ENCODE assay signal across 8 cellular contexts in the genomic region with DNA sequence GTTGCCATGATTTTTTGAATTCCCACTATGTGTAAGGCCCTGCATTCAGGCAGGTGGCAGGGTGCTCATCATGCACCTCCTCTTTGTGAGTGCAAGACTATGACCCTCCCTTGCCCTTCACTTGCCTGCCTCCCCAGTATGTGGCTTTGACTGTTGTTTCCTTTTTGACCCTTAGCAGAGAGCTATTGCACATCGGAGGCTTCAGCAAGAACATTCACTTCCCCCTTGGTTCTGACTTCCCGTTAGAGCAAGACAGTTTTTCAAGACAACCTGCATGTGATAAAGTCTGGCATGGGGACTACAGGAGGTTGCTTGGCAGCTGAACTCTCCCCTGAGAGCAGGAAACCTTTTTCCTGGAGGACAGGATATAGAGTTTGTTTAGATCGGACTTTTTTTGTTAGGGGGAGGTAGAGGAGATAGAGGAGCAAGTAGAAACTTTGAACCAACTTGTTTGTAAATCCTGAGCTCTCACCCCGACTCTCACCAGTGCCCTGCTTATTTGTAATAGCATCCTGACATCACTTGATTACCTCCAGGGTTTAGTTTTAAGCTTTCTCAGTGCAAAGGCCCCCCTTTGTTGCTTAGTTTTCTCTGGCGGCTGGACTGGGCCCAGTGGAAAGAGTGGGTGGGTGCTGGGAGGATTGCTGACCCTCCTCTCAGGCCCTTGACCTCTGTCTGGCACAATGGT. TPM values are rescaled to one million over a fixed set of nuclear protein-coding genes. Genes with fewer than 3 reads are reported as not detected.
DNase-seq lines count a peak whose midpoint lies in the region; ATAC-seq, FAIRE-seq and TF ChIP-seq lines count a peak whose summit lies in the region.

No MANE protein-coding gene starts in this region.

- peak overlapping the region; percentile 17 for H3K27ac ChIP-seq in endothelial cell of umbilical vein (ENCODE audit: insufficient read depth, low read depth, low read length)
- H3K27ac ChIP-seq in prostate gland: no peak overlapping the region

- no peak overlapping the region for H3K9ac ChIP-seq in endothelial cell of umbilical vein (replicated peaks; ENCODE audit: extremely low read depth, insufficient read depth, low read length)

- peak overlapping the region; percentile 7 for H3K4me2 ChIP-seq in endothelial cell of umbilical vein (ENCODE audit: insufficient read depth, low read length)

- H3K27me3 ChIP-seq in endothelial cell of umbilical vein (ENCODE audit: control insufficient read depth in 2 of 2, insufficient read depth in 2 of 2, low read length in 2 of 2): no peaks in the 10 kb centered on the region
- H3K27me3 ChIP-seq in prostate gland (replicated peaks; ENCODE audit: insufficient read depth): no peaks in the 10 kb centered on the region

- TF ChIP-seq CTCF in endothelial cell of umbilical vein (IDR thresholded peaks at IDR 0.05; ENCODE audit: extremely low read depth in 1 of 2, insufficient read depth in 1 of 2, low read depth in 1 of 2, low read length in 2 of 2) (no peak), prostate gland (IDR thresholded peaks at IDR 0.05) (no peak)

- H3K4me1 ChIP-seq in endothelial cell of umbilical vein (ENCODE audit: control insufficient read depth, extremely low read depth, insufficient read depth, low read length) (peaks cover 20% of the 10 kb centered on the region), prostate gland (replicated peaks) (no peaks in the 10 kb centered on the region)

- BruUV-seq in endothelial cell of umbilical vein (replicated peaks; lab: Mats Ljungman, UMichigan): no TSS peak

- H3K4me3 ChIP-seq in endothelial cell of umbilical vein (replicated peaks in 1 of 3; ENCODE audit: insufficient read depth in 1 of 3, low read depth in 1 of 3, low read length in 3 of 3) (peak overlapping the region in 1 of 3 experiments; percentile 2), prostate gland (no peak overlapping the region)

- peak; percentile 84 for FAIRE-seq in endothelial cell of umbilical vein (lab: Jason Lieb, UNC)

- no peak overlapping the region for H2AFZ ChIP-seq in endothelial cell of umbilical vein (ENCODE audit: low read depth, low read length)

- DNase-seq in NOMO-1 (lab: John Stamatoyannopoulos, UW; ENCODE audit: unreplicated experiment in 2 of 2) (peak; percentile 87 to 97), endothelial cell of umbilical vein (ENCODE audit: low read depth, low spot score) (peak; percentile 80), pulmonary artery endothelial cell (ENCODE audit: low read depth, low spot score) (peak; percentile 57), islet precursor cell (no peak), prostate gland (ENCODE audit: low spot score) (no peak)

- intact Hi-C loops in endothelial cell of umbilical vein (cut with micrococcal nuclease) (no loop called here), prostate gland (cut with DNase I) (no loop called here)

- no peak for TF ChIP-seq POLR2A in endothelial cell of umbilical vein (IDR thresholded peaks at IDR 0.05; ENCODE audit: low read depth, low read length)
- TF ChIP-seq POLR2A in prostate gland (IDR thresholded peaks at IDR 0.05): no peak

- H3K9me3 ChIP-seq in endothelial cell of umbilical vein (replicated peaks; ENCODE audit: control insufficient read depth, insufficient read depth, low read length) (no peaks in the 10 kb centered on the region), prostate gland (no peaks in the 10 kb centered on the region)

- POLR2A ChIA-PET in endothelial cell of umbilical vein (lab: Charles Lee): interaction anchor here (1.2 to 1.7 kb wide), 2 partner anchors 10 to 11 kb away, joined by 4 to 6 read pairs; no protein-coding TSS in a partner anchor

- no peaks in the 10 kb centered on the region for H3K79me2 ChIP-seq in endothelial cell of umbilical vein (ENCODE audit: control insufficient read depth, insufficient read depth, low read length)

- peaks cover 6 to 22% of the 10 kb centered on the region in 2 experiments for H3K36me3 ChIP-seq in endothelial cell of umbilical vein (ENCODE audit: control insufficient read depth in 2 of 2, extremely low read depth in 1 of 2, insufficient read depth in 2 of 2, low read length in 2 of 2)
- H3K36me3 ChIP-seq in prostate gland: no peaks in the 10 kb centered on the region

- H3K9me1 ChIP-seq in endothelial cell of umbilical vein (replicated peaks; ENCODE audit: control insufficient read depth, extremely low read depth, insufficient read depth, low read length): no peaks in the 10 kb centered on the region

- H4K20me1 ChIP-seq in endothelial cell of umbilical vein (replicated peaks; ENCODE audit: control insufficient read depth, extremely low read depth, insufficient read depth, low read length): no peaks in the 10 kb centered on the region

- dilution Hi-C loops in endothelial cell of umbilical vein (cut with MboI; ENCODE audit: extremely low pct_ligation_motif_present, low sequenced_read_pairs): no loop called here

- 69% methylated on average over 5 of the region's 5 CpGs for WGBS in prostate gland

- ATAC-seq in GM21528 (IDR thresholded peaks at IDR 0.05; ENCODE audit: low FRiP score, unreplicated experiment): peak; percentile 57
- ATAC-seq in HG02610 (IDR thresholded peaks at IDR 0.05; ENCODE audit: unreplicated experiment): no peak
- ATAC-seq in GM19395 (IDR thresholded peaks at IDR 0.05; ENCODE audit: unreplicated experiment): no peak

- CTCF ChIA-PET in endothelial cell of umbilical vein (lab: Charles Lee): interaction anchor here (0.9 to 3.2 kb wide), 16 partner anchors 10 to 240 kb away, joined by 3 to 37 read pairs (median 5); a partner anchor contains a TSS

TF ChIP-seq in endothelial cell of umbilical vein, 7 proteins besides CTCF, POLR2A, EP300 and RAD21:
- TF ChIP-seq, protein P1, sequence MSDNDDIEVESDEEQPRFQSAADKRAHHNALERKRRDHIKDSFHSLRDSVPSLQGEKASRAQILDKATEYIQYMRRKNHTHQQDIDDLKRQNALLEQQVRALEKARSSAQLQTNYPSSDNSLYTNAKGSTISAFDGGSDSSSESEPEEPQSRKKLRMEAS (IDR thresholded peaks at IDR 0.05; ENCODE audit: insufficient read depth, insufficient read length): no peak
- TF ChIP-seq EZH2 (IDR thresholded peaks at IDR 0.05; ENCODE audit: borderline replicate concordance, low read depth, low read length, severe bottlenecking): no peak
- no peak for TF ChIP-seq POLR2AphosphoS5 (IDR thresholded peaks at IDR 0.05; ENCODE audit: insufficient read depth, low read depth, low read length)
- TF ChIP-seq GATA2 (IDR thresholded peaks at IDR 0.05; ENCODE audit: insufficient read depth, insufficient read length, low read depth, low read length): no peak
- TF ChIP-seq JUN (IDR thresholded peaks at IDR 0.05; ENCODE audit: borderline replicate concordance, insufficient read depth, insufficient read length, low read depth): no peak
- TF ChIP-seq MYC (IDR thresholded peaks at IDR 0.05; ENCODE audit: low read depth, low read length): no peak
- TF ChIP-seq FOS (IDR thresholded peaks at IDR 0.05; ENCODE audit: borderline replicate concordance, insufficient read depth, low read length): no peak

RNA-seq across cellular contexts. Expression of a gene that starts 34.3 kb away (rescaled TPM):
- total RNA-seq in endothelial cell of umbilical vein (69.0 TPM in 2 replicates), pulmonary artery endothelial cell (14.5 and 24.9 TPM in 2 replicates), prostate gland (10 to 100 TPM; 29.9 to 51.9 TPM)
- 83.9 and 99.9 TPM in 2 replicates for polyA plus RNA-seq in endothelial cell of umbilical vein
- polyA plus RNA-seq in endothelial cell of umbilical vein (2011; cell fraction: cytosol; rRNA removed): 49.3 and 79.2 TPM in 2 replicates
- 178 and 208 TPM in 2 replicates for polyA plus RNA-seq in endothelial cell of umbilical vein (2011; cell fraction: nucleus; rRNA removed)
- polyA plus RNA-seq in endothelial cell of umbilical vein (2012): 39.9 and 71.5 TPM in 2 replicates
- 19.3 and 23.6 TPM in 2 replicates for polyA minus RNA-seq in endothelial cell of umbilical vein
- polyA minus RNA-seq in endothelial cell of umbilical vein (2011; cell fraction: cytosol; rRNA and poly(A)+ RNA removed): not detected
- polyA minus RNA-seq in endothelial cell of umbilical vein (2011; cell fraction: nucleus; rRNA and poly(A)+ RNA removed): 13.0 and 34.0 TPM in 2 replicates

RNA-seq across cellular contexts. Expression of a gene that starts 43.5 kb away (rescaled TPM):
- 81.0 and 91.4 TPM in 2 replicates for total RNA-seq in endothelial cell of umbilical vein
- polyA plus RNA-seq in endothelial cell of umbilical vein: 47.4 and 56.6 TPM in 2 replicates
- 58.3 and 59.8 TPM in 2 replicates for polyA plus RNA-seq in endothelial cell of umbilical vein (2011; cell fraction: cytosol; rRNA removed)
- 121 and 129 TPM in 2 replicates for polyA plus RNA-seq in endothelial cell of umbilical vein (2011; cell fraction: nucleus; rRNA removed)
- 62.5 and 62.6 TPM in 2 replicates for polyA plus RNA-seq in endothelial cell of umbilical vein (2012)
- 114 and 118 TPM in 2 replicates for polyA minus RNA-seq in endothelial cell of umbilical vein
- 7.2 TPM for polyA minus RNA-seq in endothelial cell of umbilical vein (2011; cell fraction: cytosol; rRNA and poly(A)+ RNA removed)
- polyA minus RNA-seq in endothelial cell of umbilical vein (2011; cell fraction: nucleus; rRNA and poly(A)+ RNA removed): 90.0 and 101 TPM in 2 replicates
- 104 and 125 TPM in 2 replicates for total RNA-seq in pulmonary artery endothelial cell
- total RNA-seq in prostate gland: 10 to 100 TPM; 44.0 to 72.0 TPM

Comparison
In these comparisons a context has a peak if more than half of its experiments do, and no peak if none do; other contexts are left out.
1. DNase-seq: peak in NOMO-1 (2 of 2), endothelial cell of umbilical vein (single experiment) and pulmonary artery endothelial cell (single experiment); none in islet precursor cell (single experiment) and prostate gland (single experiment).